1 cellular context compared by ENCODE assay signal in the genomic region with DNA sequence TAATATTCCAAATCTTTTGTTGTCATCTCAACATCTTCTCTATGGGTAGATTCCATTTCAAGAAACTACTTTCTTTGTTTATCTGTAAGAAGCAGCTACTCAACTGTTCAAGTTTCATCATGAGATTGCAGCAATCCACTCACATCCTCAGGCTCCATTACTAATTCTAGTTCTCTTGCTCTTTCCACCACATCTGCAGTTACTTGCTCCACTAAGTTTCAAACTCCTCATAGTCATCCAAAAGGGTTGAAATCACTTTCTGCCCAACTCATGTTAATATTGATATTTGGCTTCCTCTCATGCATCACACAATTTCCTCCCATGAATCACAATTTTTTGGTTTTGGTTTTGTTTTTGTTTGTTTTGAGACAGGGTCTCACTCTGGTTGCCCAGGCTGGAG.
TF ChIP-seq lines count a peak whose summit lies in the region.

No MANE protein-coding gene starts in this region.

TF ChIP-seq in IMR-90, 13 proteins besides CTCF, POLR2A, EP300 and RAD21:
- TF ChIP-seq RFX5 (IDR thresholded peaks at IDR 0.05; ENCODE audit: low read depth, low read length) (no peak), ELK1 (IDR thresholded peaks at IDR 0.05; ENCODE audit: borderline replicate concordance, low read depth, low read length) (no peak), MXI1 (IDR thresholded peaks at IDR 0.05; ENCODE audit: borderline replicate concordance, low read depth, low read length) (no peak), USF2 (IDR thresholded peaks at IDR 0.05; ENCODE audit: low read depth, low read length) (no peak), MAFK (IDR thresholded peaks at IDR 0.05; ENCODE audit: low read depth, low read length) (no peak), CEBPB (IDR thresholded peaks at IDR 0.05; ENCODE audit: low read depth, low read length) (no peak; the same call in 1 of the 2 replicates), SMC3 (IDR thresholded peaks at IDR 0.05; ENCODE audit: low read depth, low read length) (no peak), CHD1 (IDR thresholded peaks at IDR 0.05; ENCODE audit: low read depth, low read length) (no peak), FOS (IDR thresholded peaks at IDR 0.05; ENCODE audit: low read depth, low read length) (no peak), RCOR1 (IDR thresholded peaks at IDR 0.05; ENCODE audit: insufficient replicate concordance, low read length) (no peak), BHLHE40 (IDR thresholded peaks at IDR 0.05; ENCODE audit: low read depth, low read length) (no peak), MAZ (IDR thresholded peaks at IDR 0.05; ENCODE audit: borderline replicate concordance, low read depth, low read length) (no peak), NFE2L2 (IDR thresholded peaks at IDR 0.05; ENCODE audit: low read depth, low read length) (no peak)
